Comparison of ENCODE assay signal across 14 cellular contexts in genomic region chr11:15897211-15897960, GRCh38.
DNase-seq lines count a peak whose midpoint lies in the region; ATAC-seq and TF ChIP-seq lines count a peak whose summit lies in the region.
"Had no signal": no experiment of that assay in that cellular context is flagged by ENCODE, and none has a peak within 500 bp of the region (broad histone marks: within the 10 kb centered on the region; RNA-seq: fewer than 3 reads in every experiment).

No MANE protein-coding gene starts in this region.

- no peak overlapping the region for H3K27ac ChIP-seq in effector memory CD4-positive, alpha-beta T cell (ENCODE audit: insufficient read depth, low read length, poor library complexity, severe bottlenecking)
- H3K27ac ChIP-seq: skin epidermis, uterus had no signal

- no peak overlapping the region for H3K4me3 ChIP-seq in choroid plexus epithelial cell (ENCODE audit: low read depth, low read length)
- no peak overlapping the region for H3K4me3 ChIP-seq in effector memory CD4-positive, alpha-beta T cell (ENCODE audit: insufficient read depth, low read depth, low read length, poor library complexity, severe bottlenecking)
- H3K4me3 ChIP-seq: skin epidermis, uterus had no signal

- H3K27me3 ChIP-seq in effector memory CD4-positive, alpha-beta T cell (replicated peaks; ENCODE audit: control insufficient read depth, insufficient read depth, low read length, poor library complexity, severe bottlenecking): no peaks in the 10 kb centered on the region
- H3K27me3 ChIP-seq: uterus had no signal

- in situ Hi-C loops in Caki2 (cut with HindIII; ENCODE audit: low pct_unique_long_range_greater_than_20kb, low sequenced_read_pairs): no loop called here

- no peak for TF ChIP-seq CTCF in choroid plexus epithelial cell (conservative IDR thresholded peaks at IDR 0.05; ENCODE audit: low read depth, low read length)

- peak; percentile 38 for DNase-seq in Caki2 (ENCODE audit: low read depth)
- peak; percentile 55 for DNase-seq in M059J (ENCODE audit: low read depth)
- peak; percentile 47 for DNase-seq in choroid plexus epithelial cell (ENCODE audit: low read depth)
- peak; percentile 23 for DNase-seq in non-pigmented ciliary epithelial cell (ENCODE audit: low read depth)
- DNase-seq in NCI-H1048 (lab: John Stamatoyannopoulos, UW): no peak
- DNase-seq in cerebellum (ENCODE audit: low spot score): no peak
- no peak for DNase-seq in effector memory CD4-positive, alpha-beta T cell
- DNase-seq: CD8-positive, alpha-beta T cell; effector CD8-positive, alpha-beta T cell; NCI-H1092 treated with DMSO at 0.1 percent for 48 hours; T-helper 17 cell; uterus had no signal

- no peak for ATAC-seq in GM21367 (IDR thresholded peaks at IDR 0.05; ENCODE audit: unreplicated experiment)
- ATAC-seq: CD8-positive, alpha-beta T cell; T-helper 17 cell had no signal

- H3K9me3 ChIP-seq in effector memory CD4-positive, alpha-beta T cell (ENCODE audit: control insufficient read depth, low read length): no peaks in the 10 kb centered on the region
- H3K9me3 ChIP-seq: uterus had no signal

- H3K36me3 ChIP-seq in effector memory CD4-positive, alpha-beta T cell (ENCODE audit: control insufficient read depth, insufficient read depth, low read length): no peaks in the 10 kb centered on the region
- H3K36me3 ChIP-seq: uterus had no signal

- no peaks in the 10 kb centered on the region for H3K4me1 ChIP-seq in effector memory CD4-positive, alpha-beta T cell (ENCODE audit: control insufficient read depth, insufficient read depth, low read length, poor library complexity, severe bottlenecking)
- H3K4me1 ChIP-seq: uterus had no signal

Comparison
In these comparisons a context has a peak if more than half of its experiments do, and no peak if none do; other contexts are left out.
1. DNase-seq: peak in Caki2 (single experiment), M059J (single experiment), choroid plexus epithelial cell (single experiment) and non-pigmented ciliary epithelial cell (single experiment); none in NCI-H1048 (single experiment), cerebellum (single experiment) and effector memory CD4-positive, alpha-beta T cell (0 of 3).